In genomic region chr7:144835668-144836544, GRCh38 we compare ENCODE assay signal across 8 cellular contexts.
DNase-seq lines count a peak whose midpoint lies in the region; ATAC-seq lines count a peak whose summit lies in the region.

Gene TPK1 (minus strand): TSS chr7:144836053. CDS start chr7:144835602, 451 bp downstream.

- peak within 1 kb of the TSS; percentile 95 for H3K4me3 Mint-ChIP-seq in central memory CD8-positive, alpha-beta T cell

- H3K36me3 Mint-ChIP-seq in central memory CD8-positive, alpha-beta T cell (ENCODE audit: insufficient read depth), result peaks cover 11% of the 10 kb centered on the region

- ATAC-seq in GM18907 (IDR thresholded peaks at IDR 0.05; ENCODE audit: unreplicated experiment) (peak; percentile 92), HG03139 (IDR thresholded peaks at IDR 0.05; ENCODE audit: unreplicated experiment) (peak; percentile 85)
- peak; percentile 92 to 93 for ATAC-seq in activated CD4-positive, CD25-positive, alpha-beta regulatory T cell treated with anti-CD3 and anti-CD28 coated beads, Interleukin-2, amount 50 U/mL, for 24 hours
- peak; percentile 91 for ATAC-seq in central memory CD8-positive, alpha-beta T cell (replicated peaks; ENCODE audit: extremely low read depth, poor library complexity, severe bottlenecking)

- H3K27me3 Mint-ChIP-seq in central memory CD8-positive, alpha-beta T cell, result no peaks in the 10 kb centered on the region

- H3K9me3 Mint-ChIP-seq in central memory CD8-positive, alpha-beta T cell, result peaks cover 13% of the 10 kb centered on the region

- DNase-seq in AG08396 (ENCODE audit: low spot score) (peak; percentile 95), NCI-H226 (peak; percentile 95), iris pigment epithelial cell (ENCODE audit: low read depth) (peak; percentile 98)
- DNase-seq in central memory CD8-positive, alpha-beta T cell (ENCODE audit: low spot score in 2 of 2), result peak; percentile 75 to 84
- peak; percentile 76 to 82 for DNase-seq in stimulated activated CD4-positive, alpha-beta T cell treated with anti-CD3 and anti-CD28 coated beads, Interleukin-12 subunit alpha, Interleukin-12 subunit beta, amount 100 ng/mL, for 24 hours (ENCODE audit: low read depth in 2 of 2)

- H3K27ac Mint-ChIP-seq in central memory CD8-positive, alpha-beta T cell (ENCODE audit: low read depth), result peak within 1 kb of the TSS; percentile 96

- peaks cover 23% of the 10 kb centered on the region for H3K4me1 Mint-ChIP-seq in central memory CD8-positive, alpha-beta T cell

Comparison
In these comparisons a context has a peak if more than half of its experiments do, and no peak if none do; other contexts are left out.
1. Peak in every context shown above with its lines: DNase-seq and ATAC-seq.